ENCODE assay signal across 21 cellular contexts in the genomic region with DNA sequence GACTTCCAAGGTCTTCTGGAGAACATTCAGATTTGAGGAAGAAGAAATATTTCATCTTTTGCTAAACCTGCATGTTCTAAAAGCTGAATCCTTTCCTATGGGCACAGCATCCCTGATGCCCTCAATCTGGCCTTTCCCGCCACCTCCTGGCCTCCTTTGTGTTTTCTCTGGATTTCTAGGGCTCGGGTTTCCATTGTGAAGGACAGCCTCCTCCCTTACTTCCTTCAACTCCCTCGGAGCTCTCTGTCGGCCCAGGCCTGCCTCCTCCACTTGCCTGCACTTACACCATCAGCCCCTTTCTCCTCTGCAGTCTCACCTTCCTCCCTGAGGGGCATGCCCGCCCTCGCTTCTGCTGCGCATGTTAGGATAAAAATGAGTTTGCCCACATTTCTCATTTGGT.
DNase-seq lines count a peak whose midpoint lies in the region; ATAC-seq and TF ChIP-seq lines count a peak whose summit lies in the region.
"Had no signal": no experiment of that assay in that cellular context is flagged by ENCODE, and none has a peak within 500 bp of the region (broad histone marks: within the 10 kb centered on the region; RNA-seq: fewer than 3 reads in every experiment).

No MANE protein-coding gene starts in this region.

- DNase-seq in DMS 273 (lab: John Stamatoyannopoulos, UW; ENCODE audit: unreplicated experiment) (peak; percentile 36), DMS 273 treated with DMSO at 0.1 percent for 48 hours (lab: John Stamatoyannopoulos, UW) (no peak), H7 (peak; percentile 76), ecto neural progenitor cell (ENCODE audit: low spot score) (peak; percentile 52), myocyte (ENCODE audit: low read depth) (peak; percentile 43), HEK293T (ENCODE audit: extremely low spot score) (no peak)
- DNase-seq: activated CD4-positive, alpha-beta T cell treated with anti-CD3 and anti-CD28 coated beads, Interleukin-2, amount 50 U/mL, for 48 hours; activated CD4-positive, CD25-positive, alpha-beta regulatory T cell; activated naive CD4-positive, alpha-beta T cell treated with anti-CD3 and anti-CD28 coated beads for 36 hours; adrenal gland; CD4-positive, CD25-positive, alpha-beta regulatory T cell; colonic mucosa; effector memory CD4-positive, alpha-beta T cell; GM23248; immature natural killer cell; NCI-H1092 treated with DMSO at 0.1 percent for 48 hours; NCI-H2029; Peyer's patch had no signal

- POLR2A ChIA-PET in HEK293T (lab: Yijun Ruan, JAX): no interaction called here

- ATAC-seq in HG03039 (IDR thresholded peaks at IDR 0.05; ENCODE audit: unreplicated experiment) (no peak), HG02798 (IDR thresholded peaks at IDR 0.05; ENCODE audit: poor library complexity, unreplicated experiment) (no peak)
- ATAC-seq: left lobe of liver had no signal

- no peaks in the 10 kb centered on the region for H3K36me3 ChIP-seq in H7 (replicated peaks; ENCODE audit: control insufficient read depth, insufficient read depth, low read length)
- H3K36me3 ChIP-seq: adrenal gland, colonic mucosa, Peyer's patch had no signal

- no peaks in the 10 kb centered on the region; the same call in 1 of the 2 replicates for H3K27me3 ChIP-seq in H7 (ENCODE audit: control insufficient read depth, insufficient read depth, low read length)
- H3K27me3 ChIP-seq: adrenal gland, colonic mucosa, Peyer's patch had no signal

- no peak overlapping the region for H3K4me3 ChIP-seq in H7 (ENCODE audit: insufficient read depth, low read depth, low read length)
- H3K4me3 ChIP-seq: adrenal gland, colonic mucosa, GM23248, Peyer's patch had no signal

- CTCF ChIA-PET in HEK293T (lab: Yijun Ruan, JAX): no interaction called here

TF ChIP-seq in HEK293T, 16 proteins besides CTCF, POLR2A, EP300 and RAD21:
- TF ChIP-seq FOXM1 (IDR thresholded peaks at IDR 0.05; ENCODE audit: borderline replicate concordance) (no peak), BHLHE40 (IDR thresholded peaks at IDR 0.05; ENCODE audit: borderline replicate concordance) (no peak), LEF1 (IDR thresholded peaks at IDR 0.05; ENCODE audit: borderline replicate concordance) (no peak), CTBP1 (IDR thresholded peaks at IDR 0.05; ENCODE audit: borderline replicate concordance) (no peak)

Comparison
In these comparisons a context has a peak if more than half of its experiments do, and no peak if none do; other contexts are left out.
1. DNase-seq: peak in DMS 273 (single experiment), H7 (single experiment), ecto neural progenitor cell (single experiment) and myocyte (single experiment); none in DMS 273 treated with DMSO at 0.1 percent for 48 hours (single experiment) and HEK293T (single experiment).